8 cellular contexts compared by ENCODE assay signal in the genomic region with DNA sequence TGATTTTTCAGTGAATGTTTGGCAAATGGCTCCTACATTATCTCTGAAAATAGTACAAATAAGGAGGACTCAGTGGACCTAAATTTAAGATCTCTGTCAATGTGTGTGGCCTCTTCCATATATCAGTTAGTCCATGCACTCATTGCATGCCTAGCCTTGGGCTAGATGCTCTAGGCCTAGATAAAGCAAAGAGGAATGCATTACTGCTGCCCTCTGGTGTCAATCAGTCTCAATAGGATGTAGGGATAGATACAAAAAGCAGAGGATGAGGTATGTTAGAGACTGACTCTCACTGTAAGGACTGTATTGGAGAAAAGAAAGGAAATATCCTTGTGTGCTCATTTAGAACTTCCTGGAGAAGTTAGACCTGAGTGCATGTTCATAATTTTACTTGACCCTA. TPM values are rescaled to one million over a fixed set of nuclear protein-coding genes. Genes with fewer than 3 reads are reported as not detected.
DNase-seq lines count a peak whose midpoint lies in the region; ATAC-seq and TF ChIP-seq lines count a peak whose summit lies in the region.

No MANE protein-coding gene starts in this region.

- TF ChIP-seq CTCF in BE2C (IDR thresholded peaks at IDR 0.05; ENCODE audit: low read depth, low read length) = peak; percentile 7; the same call in 1 of the 2 replicates
- peak in 53 of 56 donors; percentile 13 to 65 (median 42) for TF ChIP-seq CTCF in dorsolateral prefrontal cortex (IDR thresholded peaks at IDR 0.05 in 54 of 56, conservative IDR thresholded peaks at IDR 0.05 in 2 of 56; ENCODE audit: low read depth in 1 of 56, partially characterized antibody in 56 of 56)
- TF ChIP-seq CTCF in neural crest cell (conservative IDR thresholded peaks at IDR 0.05) = peak; percentile 53
- peak in 1 of 6 experiments; percentile 31 for TF ChIP-seq CTCF in esophagus squamous epithelium (IDR thresholded peaks at IDR 0.05)

- ATAC-seq in GM18861 (IDR thresholded peaks at IDR 0.05; ENCODE audit: unreplicated experiment) (peak; percentile 43), GM21360 (IDR thresholded peaks at IDR 0.05; ENCODE audit: unreplicated experiment) (no peak)

- H3K27ac Mint-ChIP-seq in neural crest cell (ENCODE audit: unreplicated experiment) = no peak overlapping the region

- no peaks in the 10 kb centered on the region for H3K36me3 ChIP-seq in BE2C
- no peaks in the 10 kb centered on the region for H3K36me3 ChIP-seq in esophagus squamous epithelium

- no peaks in the 10 kb centered on the region for H3K4me1 ChIP-seq in BE2C
- no peaks in the 10 kb centered on the region for H3K4me1 ChIP-seq in esophagus squamous epithelium

- no peaks in the 10 kb centered on the region for H3K27me3 Mint-ChIP-seq in neural crest cell (ENCODE audit: low read depth)

- H3K4me1 Mint-ChIP-seq in neural crest cell = peaks cover 6% of the 10 kb centered on the region

- no peak overlapping the region for H3K4me3 Mint-ChIP-seq in neural crest cell

- H3K27me3 ChIP-seq in BE2C = no peaks in the 10 kb centered on the region
- no peaks in the 10 kb centered on the region for H3K27me3 ChIP-seq in dorsolateral prefrontal cortex
- H3K27me3 ChIP-seq in esophagus squamous epithelium = no peaks in the 10 kb centered on the region

- DNase-seq in BE2C (no peak), NCI-H82 treated with DMSO at 0.1 percent for 48 hours (lab: John Stamatoyannopoulos, UW; ENCODE audit: unreplicated experiment) (peak; percentile 44), dorsolateral prefrontal cortex (peak in 2 of 10 donors; percentile 8 to 20), neural crest cell (ENCODE audit: low read depth, low spot score) (peak; percentile 22), cerebellar nuclear complex (lab: John Stamatoyannopoulos, UW) (no peak), esophagus squamous epithelium (lab: John Stamatoyannopoulos, UW) (no peak)

- no peaks in the 10 kb centered on the region for H3K9me3 ChIP-seq in BE2C
- peaks cover 0 to 6% (median 0%) of the 10 kb centered on the region in 3 donors for H3K9me3 ChIP-seq in esophagus squamous epithelium

- intact Hi-C loops in dorsolateral prefrontal cortex (cut with DNase I) = loop anchor here in 1 of 2 donors (5.0 kb wide), 1 partner anchor 313 kb away; no protein-coding TSS in a partner anchor
- intact Hi-C loops in esophagus squamous epithelium (cut with DNase I) = no loop called here

- H3K4me3 ChIP-seq in BE2C (ENCODE audit: low read depth, low read length) (no peak overlapping the region), dorsolateral prefrontal cortex (no peak overlapping the region), esophagus squamous epithelium (no peak overlapping the region)

- peaks cover 3% of the 10 kb centered on the region for H3K36me3 Mint-ChIP-seq in neural crest cell (ENCODE audit: low read depth)

- TF ChIP-seq POLR2A in esophagus squamous epithelium (IDR thresholded peaks at IDR 0.05) = no peak

- no peak overlapping the region for H3K27ac ChIP-seq in dorsolateral prefrontal cortex
- H3K27ac ChIP-seq in esophagus squamous epithelium = no peak overlapping the region

- H3K9me3 Mint-ChIP-seq in neural crest cell = peaks cover 18% of the 10 kb centered on the region

RNA-seq across cellular contexts. Expression of a gene that starts 42.0 kb away (rescaled TPM):
- not detected for polyA plus RNA-seq in BE2C (2012; ENCODE audit: insufficient read depth, insufficient read length, low read depth)
- total RNA-seq in dorsolateral prefrontal cortex = not detected
- not detected in 2 replicates for total RNA-seq in neural crest cell
- total RNA-seq in esophagus squamous epithelium = 10 to 100 TPM in 1 of 4 donors, under 1 TPM in 1, not detected in 2; 0.12 to 13.2 TPM

RNA-seq across cellular contexts. Expression of a gene that starts 52.4 kb away (rescaled TPM):
- not detected for polyA plus RNA-seq in BE2C (2012; ENCODE audit: insufficient read depth, insufficient read length, low read depth)
- total RNA-seq in dorsolateral prefrontal cortex (100 to 1,000 TPM in 4 of 120 experiments, 10 to 100 TPM in 97, 1 to 10 TPM in 19; 2.3 to 110 (median 19.6) TPM), neural crest cell (not detected in 2 replicates), esophagus squamous epithelium (10 to 100 TPM in 2 of 4 donors, 1 to 10 TPM in 2; 2.7 to 87.7 (median 23.7) TPM)

Comparison
In these comparisons a context has a peak if more than half of its experiments do, and no peak if none do; other contexts are left out.
1. DNase-seq: peak in NCI-H82 treated with DMSO at 0.1 percent for 48 hours (single experiment) and neural crest cell (single experiment); none in BE2C (single experiment), cerebellar nuclear complex (0 of 2) and esophagus squamous epithelium (single experiment).